8 cellular contexts compared by ENCODE assay signal in genomic region chr19:1262687-1263123, GRCh38. TPM values are rescaled to one million over a fixed set of nuclear protein-coding genes. Genes with fewer than 3 reads are reported as not detected.
A peak's percentile ranks its signal among the peaks of the same experiment; 100 is the strongest.
DNase-seq lines count a peak whose midpoint lies in the region; ATAC-seq, FAIRE-seq and TF ChIP-seq lines count a peak whose summit lies in the region.
"Had no signal": no experiment of that assay in that cellular context is flagged by ENCODE, and none has a peak within 500 bp of the region (broad histone marks: within the 10 kb centered on the region; RNA-seq: fewer than 3 reads in every experiment).

No MANE protein-coding gene starts in this region.

- FAIRE-seq in frontal cortex (lab: Jason Lieb, UNC): no peak
- FAIRE-seq: islet of Langerhans had no signal

- H3K27ac Mint-ChIP-seq in IgD-negative memory B cell: peak overlapping the region; percentile 95 to 99 (median 99)

- no peaks in the 10 kb centered on the region for H3K27me3 ChIP-seq in adrenal gland
- no peaks in the 10 kb centered on the region for H3K27me3 ChIP-seq in liver (ENCODE audit: control insufficient read depth in 4 of 4, insufficient read depth in 4 of 4, low read length in 3 of 4)
- H3K27me3 ChIP-seq in thoracic aorta (replicated peaks; ENCODE audit: insufficient read depth): no peaks in the 10 kb centered on the region

- peak in 3 of 7 donors; percentile 35 to 42 (median 36) for DNase-seq in adrenal gland
- no peak for DNase-seq in thoracic aorta (ENCODE audit: low spot score)
- DNase-seq in frontal cortex (ENCODE audit: low spot score in 2 of 2): no peak
- no peak for DNase-seq in T-helper 9 cell

- H3K4me1 ChIP-seq in adrenal gland (replicated peaks in 1 of 2) (peaks cover 69 to 75% of the 10 kb centered on the region in 2 donors), liver (ENCODE audit: control insufficient read depth in 4 of 4, insufficient read depth in 4 of 4, low read length in 3 of 4) (peaks cover 32 to 72% (median 55%) of the 10 kb centered on the region in 4 donors), thoracic aorta (ENCODE audit: control insufficient read depth in 1 of 2, low read depth in 2 of 2) (peaks cover 61 to 81% of the 10 kb centered on the region in 2 donors)

- H3K9ac ChIP-seq in liver (ENCODE audit: low read depth in 1 of 2, low read length in 2 of 2): no peak overlapping the region

- TF ChIP-seq POLR2A in adrenal gland (IDR thresholded peaks at IDR 0.05): no peak

- H3K27ac ChIP-seq in adrenal gland: peak overlapping the region; percentile 77 to 93 (median 88)
- peak overlapping the region; percentile 89 to 93 for H3K27ac ChIP-seq in liver (ENCODE audit: low read depth in 1 of 2, low read length in 2 of 2)
- peak overlapping the region; percentile 95 to 98 for H3K27ac ChIP-seq in thoracic aorta

- H3K36me3 ChIP-seq in adrenal gland (replicated peaks in 1 of 2) (peaks cover 0 to 7% of the 10 kb centered on the region in 2 donors), liver (ENCODE audit: control insufficient read depth in 4 of 4, insufficient read depth in 3 of 4, low read depth in 1 of 4, low read length in 3 of 4) (peaks cover 0 to 2% (median 1%) of the 10 kb centered on the region in 4 donors), thoracic aorta (peaks cover 2% of the 10 kb centered on the region)

- H3K4me3 ChIP-seq in adrenal gland (no peak overlapping the region), liver (ENCODE audit: low read depth in 1 of 3, low read length in 3 of 3) (no peak overlapping the region), thoracic aorta (peak overlapping the region; percentile 82)

- H3K4me3 Mint-ChIP-seq in IgD-negative memory B cell: peak overlapping the region; percentile 78 to 89 (median 82)

- H3K27me3 Mint-ChIP-seq in IgD-negative memory B cell: peaks cover 1% of the 10 kb centered on the region

- no peak for TF ChIP-seq RAD21 in liver (IDR thresholded peaks at IDR 0.05)

- intact Hi-C loops in adrenal gland (cut with DNase I): no loop called here

- TF ChIP-seq CTCF in adrenal gland (IDR thresholded peaks at IDR 0.05) (no peak), liver (IDR thresholded peaks at IDR 0.05; ENCODE audit: low read depth, low read length, missing input control) (no peak), thoracic aorta (IDR thresholded peaks at IDR 0.05) (no peak)

- H3K9me3 ChIP-seq in adrenal gland (replicated peaks in 1 of 3): no peaks in the 10 kb centered on the region
- H3K9me3 ChIP-seq in liver (ENCODE audit: control insufficient read depth in 4 of 4, low read length in 3 of 4): no peaks in the 10 kb centered on the region
- H3K9me3 ChIP-seq in thoracic aorta: no peaks in the 10 kb centered on the region

- 61 to 78% (median 64%) methylated on average over 7 to 20 of the region's 20 CpGs for WGBS in adrenal gland, 4 donors
- 71% methylated on average over 20 of the region's 20 CpGs for WGBS in liver

- peaks cover under 1% of the 10 kb centered on the region for H3K36me3 Mint-ChIP-seq in IgD-negative memory B cell

- no peak for ATAC-seq in thoracic aorta (ENCODE audit: insufficient number of reproducible peaks, low FRiP score, low read depth)
- no peak for ATAC-seq in GM21717 (IDR thresholded peaks at IDR 0.05; ENCODE audit: unreplicated experiment)

- no peaks in the 10 kb centered on the region for H3K9me3 Mint-ChIP-seq in IgD-negative memory B cell

- peaks cover 36 to 40% (median 40%) of the 10 kb centered on the region in 3 donors for H3K4me1 Mint-ChIP-seq in IgD-negative memory B cell

TF ChIP-seq in liver, 16 proteins besides CTCF, POLR2A, EP300 and RAD21:
- TF ChIP-seq YY1 (IDR thresholded peaks at IDR 0.05) (no peak), MAX (IDR thresholded peaks at IDR 0.05) (no peak), EGR1 (IDR thresholded peaks at IDR 0.05; ENCODE audit: low read depth in 2 of 2) (no peak), REST (IDR thresholded peaks at IDR 0.05) (no peak), RXRA (IDR thresholded peaks at IDR 0.05) (no peak), TAF1 (conservative IDR thresholded peaks at IDR 0.05) (no peak), HNF4A (conservative IDR thresholded peaks at IDR 0.05) (no peak), FOXA2 (IDR thresholded peaks at IDR 0.05) (no peak)
- TF ChIP-seq, protein P1, sequence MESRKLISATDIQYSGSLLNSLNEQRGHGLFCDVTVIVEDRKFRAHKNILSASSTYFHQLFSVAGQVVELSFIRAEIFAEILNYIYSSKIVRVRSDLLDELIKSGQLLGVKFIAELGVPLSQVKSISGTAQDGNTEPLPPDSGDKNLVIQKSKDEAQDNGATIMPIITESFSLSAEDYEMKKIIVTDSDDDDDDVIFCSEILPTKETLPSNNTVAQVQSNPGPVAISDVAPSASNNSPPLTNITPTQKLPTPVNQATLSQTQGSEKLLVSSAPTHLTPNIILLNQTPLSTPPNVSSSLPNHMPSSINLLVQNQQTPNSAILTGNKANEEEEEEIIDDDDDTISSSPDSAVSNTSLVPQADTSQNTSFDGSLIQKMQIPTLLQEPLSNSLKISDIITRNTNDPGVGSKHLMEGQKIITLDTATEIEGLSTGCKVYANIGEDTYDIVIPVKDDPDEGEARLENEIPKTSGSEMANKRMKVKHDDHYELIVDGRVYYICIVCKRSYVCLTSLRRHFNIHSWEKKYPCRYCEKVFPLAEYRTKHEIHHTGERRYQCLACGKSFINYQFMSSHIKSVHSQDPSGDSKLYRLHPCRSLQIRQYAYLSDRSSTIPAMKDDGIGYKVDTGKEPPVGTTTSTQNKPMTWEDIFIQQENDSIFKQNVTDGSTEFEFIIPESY (IDR thresholded peaks at IDR 0.05): no peak
TF ChIP-seq in liver: peak in this region for 0.

RNA-seq across cellular contexts. Expression of gene CIRBP, which starts 6.4 kb away (rescaled TPM):
- polyA plus RNA-seq in IgD-negative memory B cell: 377 TPM
- total RNA-seq in adrenal gland: 1,000 to 10,000 TPM in 1 of 8 donors, 100 to 1,000 TPM in 7; 317 to 1,164 (median 685) TPM
- 100 to 1,000 TPM; 360 to 990 (median 737) TPM for polyA plus RNA-seq in adrenal gland
- 100 to 1,000 TPM in 1 of 2 donors, 10 to 100 TPM in 1; 80.5 to 135 TPM for total RNA-seq in liver
- 100 to 1,000 TPM in 1 of 2 donors, 10 to 100 TPM in 1; 41.1 to 113 TPM for polyA plus RNA-seq in liver
- total RNA-seq in thoracic aorta: 100 to 1,000 TPM; 492 to 644 TPM
- 573 TPM for total RNA-seq in frontal cortex

RNA-seq across cellular contexts. Expression of gene FAM174C, which starts 12.6 kb away (rescaled TPM):
- polyA plus RNA-seq in IgD-negative memory B cell (115 TPM), adrenal gland (100 to 1,000 TPM in 2 of 3 donors, 1 to 10 TPM in 1; 3.8 to 139 (median 123) TPM), liver (10 to 100 TPM; 51.9 to 79.8 TPM)
- total RNA-seq in adrenal gland (100 to 1,000 TPM in 3 of 8 donors, 10 to 100 TPM in 5; 67.4 to 279 (median 86.5) TPM), liver (10 to 100 TPM; 14.6 to 15.7 TPM), thoracic aorta (10 to 100 TPM; 18.8 to 40.8 TPM), frontal cortex (8.6 TPM)

RNA-seq across cellular contexts. Expression of gene MIDN, which starts 14.3 kb away (rescaled TPM):
- polyA plus RNA-seq in IgD-negative memory B cell: 4.8 TPM
- total RNA-seq in adrenal gland: 100 to 1,000 TPM in 5 of 8 donors, 10 to 100 TPM in 3; 20.0 to 189 (median 113) TPM
- polyA plus RNA-seq in adrenal gland: 10 to 100 TPM; 15.5 to 73.0 (median 46.8) TPM
- total RNA-seq in liver: 10 to 100 TPM in 1 of 2 donors, 1 to 10 TPM in 1; 9.1 to 22.9 TPM
- polyA plus RNA-seq in liver: 10 to 100 TPM in 1 of 2 donors, 1 to 10 TPM in 1; 2.9 to 14.6 TPM
- total RNA-seq in thoracic aorta: 100 to 1,000 TPM in 1 of 2 donors, 10 to 100 TPM in 1; 80.1 to 124 TPM
- total RNA-seq in frontal cortex: 14.3 TPM

RNA-seq across cellular contexts. Expression of gene ATP5F1D, which starts 21.2 kb away (rescaled TPM):
- 339 TPM for polyA plus RNA-seq in IgD-negative memory B cell
- total RNA-seq in adrenal gland: 100 to 1,000 TPM in 7 of 8 donors, 10 to 100 TPM in 1; 80.2 to 435 (median 229) TPM
- 1,000 to 10,000 TPM in 1 of 3 donors, 100 to 1,000 TPM in 1, 10 to 100 TPM in 1; 15.6 to 1,534 (median 925) TPM for polyA plus RNA-seq in adrenal gland
- total RNA-seq in liver: 10 to 100 TPM; 20.2 to 44.5 TPM
- polyA plus RNA-seq in liver: 100 to 1,000 TPM; 246 to 315 TPM
- total RNA-seq in thoracic aorta: 10 to 100 TPM; 40.4 to 45.1 TPM
- total RNA-seq in frontal cortex: 11.0 TPM

RNA-seq across cellular contexts. Expression of gene EFNA2, which starts 23.0 kb away (rescaled TPM):
- polyA plus RNA-seq in IgD-negative memory B cell (not detected), adrenal gland (not detected), liver (1 to 10 TPM; 2.5 to 9.8 TPM)
- total RNA-seq in adrenal gland (not detected), liver (1 to 10 TPM in 1 of 2 donors, under 1 TPM in 1; 0.98 to 6.2 TPM), thoracic aorta (not detected), frontal cortex (13.0 TPM)
